Comparison of ENCODE assay signal across 2 cellular contexts in genomic region chr12:6532051-6532926, GRCh38.
TF ChIP-seq lines count a peak whose summit lies in the region.

No MANE protein-coding gene starts in this region.

TF ChIP-seq in Ishikawa, 13 proteins besides CTCF, POLR2A, EP300 and RAD21 (continued from another document):
- TF ChIP-seq REST (IDR thresholded peaks at IDR 0.05; ENCODE audit: low read depth): no peak
- TF ChIP-seq NFIC (IDR thresholded peaks at IDR 0.05): peak; percentile 19; the same call in 1 of the 2 replicates
- peak; percentile 51; the same call in 1 of the 2 replicates for TF ChIP-seq TCF12 (IDR thresholded peaks at IDR 0.05; ENCODE audit: low read depth)
- TF ChIP-seq TAF1 (IDR thresholded peaks at IDR 0.05; ENCODE audit: low read depth): no peak
- peak; percentile 25; the same call in 1 of the 2 replicates for TF ChIP-seq TEAD4 (IDR thresholded peaks at IDR 0.05)
- TF ChIP-seq CEBPB (IDR thresholded peaks at IDR 0.05): no peak
- TF ChIP-seq FOXM1 (IDR thresholded peaks at IDR 0.05; ENCODE audit: borderline replicate concordance, low read depth): no peak
- TF ChIP-seq, protein P1, sequence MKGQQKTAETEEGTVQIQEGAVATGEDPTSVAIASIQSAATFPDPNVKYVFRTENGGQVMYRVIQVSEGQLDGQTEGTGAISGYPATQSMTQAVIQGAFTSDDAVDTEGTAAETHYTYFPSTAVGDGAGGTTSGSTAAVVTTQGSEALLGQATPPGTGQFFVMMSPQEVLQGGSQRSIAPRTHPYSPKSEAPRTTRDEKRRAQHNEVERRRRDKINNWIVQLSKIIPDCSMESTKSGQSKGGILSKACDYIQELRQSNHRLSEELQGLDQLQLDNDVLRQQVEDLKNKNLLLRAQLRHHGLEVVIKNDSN (IDR thresholded peaks at IDR 0.05): no peak
- TF ChIP-seq EGR1 (IDR thresholded peaks at IDR 0.05): no peak
- TF ChIP-seq YY1 (IDR thresholded peaks at IDR 0.05; ENCODE audit: low read depth): 0 out of 2 replicates have a peak, but pooled peaks have one; percentile 17
- peak; percentile 34; the same call in 1 of the 2 replicates for TF ChIP-seq ZBTB7A (IDR thresholded peaks at IDR 0.05; ENCODE audit: low read depth)
- no peak for TF ChIP-seq CREB1 (IDR thresholded peaks at IDR 0.05; ENCODE audit: low read depth)

TF ChIP-seq in SK-N-SH, 30 proteins besides CTCF, POLR2A, EP300 and RAD21 (continued from another document):
- TF ChIP-seq, protein P2, sequence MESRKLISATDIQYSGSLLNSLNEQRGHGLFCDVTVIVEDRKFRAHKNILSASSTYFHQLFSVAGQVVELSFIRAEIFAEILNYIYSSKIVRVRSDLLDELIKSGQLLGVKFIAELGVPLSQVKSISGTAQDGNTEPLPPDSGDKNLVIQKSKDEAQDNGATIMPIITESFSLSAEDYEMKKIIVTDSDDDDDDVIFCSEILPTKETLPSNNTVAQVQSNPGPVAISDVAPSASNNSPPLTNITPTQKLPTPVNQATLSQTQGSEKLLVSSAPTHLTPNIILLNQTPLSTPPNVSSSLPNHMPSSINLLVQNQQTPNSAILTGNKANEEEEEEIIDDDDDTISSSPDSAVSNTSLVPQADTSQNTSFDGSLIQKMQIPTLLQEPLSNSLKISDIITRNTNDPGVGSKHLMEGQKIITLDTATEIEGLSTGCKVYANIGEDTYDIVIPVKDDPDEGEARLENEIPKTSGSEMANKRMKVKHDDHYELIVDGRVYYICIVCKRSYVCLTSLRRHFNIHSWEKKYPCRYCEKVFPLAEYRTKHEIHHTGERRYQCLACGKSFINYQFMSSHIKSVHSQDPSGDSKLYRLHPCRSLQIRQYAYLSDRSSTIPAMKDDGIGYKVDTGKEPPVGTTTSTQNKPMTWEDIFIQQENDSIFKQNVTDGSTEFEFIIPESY (IDR thresholded peaks at IDR 0.05; ENCODE audit: borderline replicate concordance, low read depth): no peak; the same call in 1 of the 2 replicates
- TF ChIP-seq GATA2 (CRISPR knock-in tag; IDR thresholded peaks at IDR 0.05) (no peak), RXRA (IDR thresholded peaks at IDR 0.05; ENCODE audit: borderline replicate concordance, low read depth) (no peak), GABPA (IDR thresholded peaks at IDR 0.05; ENCODE audit: low read depth) (no peak; the same call in 1 of the 2 replicates), NRF1 (IDR thresholded peaks at IDR 0.05; ENCODE audit: low read depth, low read length) (peak; percentile 53; the same call in 1 of the 2 replicates), TEAD4 (IDR thresholded peaks at IDR 0.05; ENCODE audit: borderline replicate concordance, insufficient read depth) (no peak), REST (IDR thresholded peaks at IDR 0.05; ENCODE audit: low read depth, low read length) (peak; percentile 35; the same call in 1 of the 2 replicates), FOSL2 (IDR thresholded peaks at IDR 0.05; ENCODE audit: borderline replicate concordance, low read depth) (peak; percentile 79; the same call in 1 of the 2 replicates), TCF12 (IDR thresholded peaks at IDR 0.05) (peak; percentile 51; the same call in 1 of the 2 replicates), NFIC (IDR thresholded peaks at IDR 0.05; ENCODE audit: borderline replicate concordance) (no peak), SMC3 (IDR thresholded peaks at IDR 0.05; ENCODE audit: low read depth, low read length) (no peak), SIN3A (IDR thresholded peaks at IDR 0.05; ENCODE audit: borderline replicate concordance, low read depth, low read length) (peak; percentile 68; the same call in 1 of the 2 replicates), RCOR1 (IDR thresholded peaks at IDR 0.05; ENCODE audit: low read length) (no peak), MEF2A (IDR thresholded peaks at IDR 0.05; ENCODE audit: borderline replicate concordance, low read depth) (no peak), YY1 (IDR thresholded peaks at IDR 0.05; ENCODE audit: low read depth) (no peak)
- TF ChIP-seq, protein P1 (IDR thresholded peaks at IDR 0.05; ENCODE audit: borderline replicate concordance, low read depth): no peak
- TF ChIP-seq, protein P3, sequence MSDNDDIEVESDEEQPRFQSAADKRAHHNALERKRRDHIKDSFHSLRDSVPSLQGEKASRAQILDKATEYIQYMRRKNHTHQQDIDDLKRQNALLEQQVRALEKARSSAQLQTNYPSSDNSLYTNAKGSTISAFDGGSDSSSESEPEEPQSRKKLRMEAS (IDR thresholded peaks at IDR 0.05; ENCODE audit: low read depth): peak; percentile 90
